In the genomic region with DNA sequence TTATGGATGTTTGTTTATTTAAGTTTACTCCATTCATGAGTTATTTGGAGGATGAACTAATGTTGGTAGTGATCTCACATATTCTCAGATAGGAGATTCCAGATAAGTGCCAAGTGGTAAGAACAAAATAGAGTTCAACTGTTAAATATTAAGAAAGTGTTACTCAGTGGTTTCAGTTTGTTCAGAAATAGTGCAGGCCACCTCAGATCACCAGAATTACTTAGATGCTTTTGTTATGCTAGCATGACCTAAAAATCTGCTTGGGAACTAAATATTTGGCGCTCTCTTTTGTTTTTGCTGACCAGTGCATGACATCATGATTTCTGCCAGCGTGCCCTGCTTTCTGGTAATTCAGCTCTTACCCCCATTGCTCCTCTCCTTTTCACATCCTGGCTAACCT, we compare ENCODE assay signal across 23 cellular contexts. TPM values are rescaled to one million over a fixed set of nuclear protein-coding genes. Genes with fewer than 3 reads are reported as not detected.
"Had no signal": no experiment of that assay in that cellular context is flagged by ENCODE, and none has a peak within 500 bp of the region (broad histone marks: within the 10 kb centered on the region; RNA-seq: fewer than 3 reads in every experiment).

No MANE protein-coding gene starts in this region.

- H3K9me3 ChIP-seq: ovary, suprapubic skin, thoracic aorta, tibial artery, upper lobe of right lung had no signal

- H3K27me3 ChIP-seq: ovary, spleen, suprapubic skin, upper lobe of right lung had no signal

- ATAC-seq: natural killer cell; right cardiac atrium; sciatic nerve; stimulated activated effector memory CD8-positive, alpha-beta T cell treated with anti-CD3 and anti-CD28 coated beads, Interleukin-12 subunit alpha, Interleukin-12 subunit beta, amount 100 ng/mL, for 72 hours; upper lobe of right lung had no signal

- H3K4me1 ChIP-seq: left ventricle myocardium inferior, spleen, suprapubic skin, tibial artery, upper lobe of right lung had no signal

- DNase-seq: hippocampal formation; kidney; left ventricle myocardium inferior; mesendoderm; naive B cell; natural killer cell; ovary; retina; right cardiac atrium; small intestine; spleen; stimulated activated CD4-positive, alpha-beta T cell treated with anti-CD3 and anti-CD28 coated beads, Interleukin-4, amount 100 ng/mL, for 24 hours; stimulated activated naive CD4-positive, alpha-beta T cell; tibial artery; trophoblast cell; upper lobe of right lung had no signal

- H3K27ac ChIP-seq: left ventricle myocardium inferior, ovary, spleen, suprapubic skin, thoracic aorta, tibial artery, upper lobe of right lung had no signal

- H3K4me3 ChIP-seq: left ventricle myocardium inferior, lung, ovary, spleen, suprapubic skin, thoracic aorta, tibial artery, upper lobe of right lung had no signal

- H3K36me3 ChIP-seq: left ventricle myocardium inferior, ovary, spleen, suprapubic skin, thoracic aorta, tibial artery, upper lobe of right lung had no signal

RNA-seq across cellular contexts. Expression of a gene that starts 15.6 kb away (rescaled TPM):
- total RNA-seq: left ventricle myocardium inferior, mononuclear cell, natural killer cell, sciatic nerve, thoracic aorta had no signal
- polyA plus RNA-seq: neural cell had no signal
